Comparison of ENCODE assay signal across 8 cellular contexts in the genomic region with DNA sequence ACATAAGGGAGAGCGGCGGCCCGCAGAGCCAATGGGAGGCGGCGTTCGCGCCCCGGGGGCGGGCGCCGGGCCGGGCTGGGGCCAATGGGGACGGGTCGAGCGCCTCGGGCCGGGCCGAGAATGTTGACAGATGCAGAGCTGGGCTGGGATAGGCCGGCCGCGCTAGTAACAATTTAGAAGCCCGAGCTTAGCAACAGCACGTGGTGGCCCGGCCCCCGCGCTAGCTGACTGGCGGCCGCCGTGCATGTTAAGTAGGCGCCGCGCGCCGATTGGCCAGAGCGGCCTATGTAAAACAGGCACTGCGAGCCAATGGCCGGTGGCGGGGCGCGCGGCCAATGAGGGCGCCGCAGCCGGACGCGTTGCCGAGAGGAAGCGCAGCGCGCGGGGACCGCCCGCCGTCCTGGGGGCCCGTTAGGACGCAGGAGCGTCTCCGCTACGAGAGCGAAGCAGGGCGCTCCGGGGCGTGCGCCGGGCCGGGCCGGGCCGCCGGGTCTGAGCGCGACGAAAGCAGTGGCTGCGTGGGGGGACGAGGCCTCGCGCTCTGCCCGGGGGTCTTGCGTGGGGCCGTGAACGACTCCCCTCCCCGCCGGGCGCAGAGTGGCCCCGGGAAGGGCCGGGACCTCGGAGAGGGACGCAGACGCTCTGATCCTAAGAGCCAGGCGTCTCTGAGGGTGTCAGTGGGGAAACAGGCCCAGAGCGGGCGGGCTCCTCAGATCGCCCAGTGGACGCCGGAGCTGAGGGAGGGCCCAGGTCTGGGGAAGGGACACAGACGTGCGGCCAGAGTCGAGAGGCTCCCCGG. TPM values are rescaled to one million over a fixed set of nuclear protein-coding genes. Genes with fewer than 3 reads are reported as not detected.
A peak's percentile ranks its signal among the peaks of the same experiment; 100 is the strongest.
DNase-seq lines count a peak whose midpoint lies in the region; ATAC-seq and TF ChIP-seq lines count a peak whose summit lies in the region.

No MANE protein-coding gene starts in this region.

- peak overlapping the region; percentile 62 for H3K4me3 ChIP-seq in BJ (ENCODE audit: low read depth, low read length)

- H3K36me3 ChIP-seq in BJ (ENCODE audit: control insufficient read depth, insufficient read depth, low read length), result peaks cover 4% of the 10 kb centered on the region

- H3K27ac ChIP-seq in cingulate gyrus (ENCODE audit: low read depth, low read length), result peak overlapping the region; percentile 81

- H3K27me3 ChIP-seq in BJ (ENCODE audit: control insufficient read depth, insufficient read depth, low read length), result no peaks in the 10 kb centered on the region

- TF ChIP-seq CTCF in BJ (IDR thresholded peaks at IDR 0.05; ENCODE audit: insufficient read depth, low read depth, low read length), result no peak

- DNase-seq in BJ (ENCODE audit: low read depth) (peak; percentile 96), GM19240 (ENCODE audit: insufficient read length, low spot score) (peak; percentile 98), NCI-H524 (lab: John Stamatoyannopoulos, UW) (peak; percentile 98 to 99), kidney glomerular epithelial cell (lab: John Stamatoyannopoulos, UW) (peak; percentile 95)
- peak; percentile 94 to 98 for DNase-seq in activated CD4-positive, alpha-beta T cell treated with anti-CD3 and anti-CD28 coated beads for 4 hours
- peak; percentile 95 to 96 for DNase-seq in stimulated activated CD4-positive, alpha-beta T cell treated with anti-CD3 and anti-CD28 coated beads, Interleukin-15, amount 100 ng/mL, for 48 hours (ENCODE audit: low read depth in 2 of 2)

- POLR2A ChIA-PET in BJ (lab: Charles Lee), result interaction anchor here (0.6 to 0.7 kb wide), 2 partner anchors 20 to 140 kb away, joined by 3 to 5 read pairs; partner anchors contain the start of genes HAUS3 and POLN

- ATAC-seq in HG03457 (IDR thresholded peaks at IDR 0.05; ENCODE audit: unreplicated experiment), result peak; percentile 81

- CTCF ChIA-PET in BJ (lab: Yijun Ruan, JAX), result interaction anchor here (1.0 kb wide), 1 partner anchor 42 kb away, joined by 4 read pairs; no protein-coding TSS in a partner anchor

RNA-seq across cellular contexts. Expression of gene MXD4, which starts 0.4 kb away (rescaled TPM):
- polyA plus RNA-seq in BJ (2011; rRNA removed), result 37.5 and 58.3 TPM in 2 replicates
- 31.3 and 39.2 TPM in 2 replicates for polyA minus RNA-seq in BJ (2011; rRNA and poly(A)+ RNA removed)

RNA-seq across cellular contexts. Expression of gene HAUS3, which starts 20.4 kb away (rescaled TPM):
- 1.9 and 4.0 TPM in 2 replicates for polyA plus RNA-seq in BJ (2011; rRNA removed)
- 1.5 and 2.1 TPM in 2 replicates for polyA minus RNA-seq in BJ (2011; rRNA and poly(A)+ RNA removed)

RNA-seq across cellular contexts. Expression of gene POLN, which starts 20.4 kb away (rescaled TPM):
- 0.91 and 1.5 TPM in 2 replicates for polyA plus RNA-seq in BJ (2011; rRNA removed)
- polyA minus RNA-seq in BJ (2011; rRNA and poly(A)+ RNA removed), result 0.62 and 0.90 TPM in 2 replicates

Comparison
In these comparisons a context has a peak if more than half of its experiments do, and no peak if none do; other contexts are left out.
1. Peak in every context shown above with its lines: DNase-seq, ATAC-seq, H3K4me3 ChIP-seq and H3K27ac ChIP-seq.